In genomic region chr14:105491366-105492006, GRCh38 we compare ENCODE assay signal across 7 cellular contexts. TPM values are rescaled to one million over a fixed set of nuclear protein-coding genes. Genes with fewer than 3 reads are reported as not detected.
DNase-seq lines count a peak whose midpoint lies in the region; ATAC-seq and TF ChIP-seq lines count a peak whose summit lies in the region.

No MANE protein-coding gene starts in this region.

- H3K9me2 ChIP-seq in Karpas-422 (replicated peaks; ENCODE audit: insufficient read depth, low read length) = no peaks in the 10 kb centered on the region

- peaks cover 24% of the 10 kb centered on the region for H4K20me1 ChIP-seq in Karpas-422 (ENCODE audit: insufficient read depth, low read depth, low read length)

- peak; percentile 97 for DNase-seq in Karpas-422
- peak; percentile 86 for DNase-seq in T follicular helper cell (ENCODE audit: low read depth)
- DNase-seq in adrenal gland = peak; percentile 49 to 82 (median 68)
- DNase-seq in hepatic stellate cell (ENCODE audit: low spot score) = peak; percentile 64
- no peak for DNase-seq in cortex of kidney (lab: John Stamatoyannopoulos, UW)

- H3K79me2 ChIP-seq in Karpas-422 (ENCODE audit: low read length) = peaks cover 8% of the 10 kb centered on the region

- peak; percentile 24 to 29 for TF ChIP-seq POLR2A in adrenal gland (IDR thresholded peaks at IDR 0.05)

- H3K27ac ChIP-seq in Karpas-422 (ENCODE audit: low read length) (peak overlapping the region; percentile 67), adrenal gland (peak overlapping the region in 4 of 5 donors; percentile 63 to 77 (median 70)), skeletal muscle tissue (ENCODE audit: low read depth, low read length) (peak overlapping the region; percentile 72)

- peak overlapping the region; percentile 64; the same call in 1 of the 2 replicates for H2AFZ ChIP-seq in Karpas-422 (ENCODE audit: low read length)

- H3K4me1 ChIP-seq in Karpas-422 (ENCODE audit: low read length) = peaks cover 46% of the 10 kb centered on the region
- peaks cover 7 to 24% of the 10 kb centered on the region in 2 donors for H3K4me1 ChIP-seq in adrenal gland (replicated peaks in 1 of 2)
- H3K4me1 ChIP-seq in skeletal muscle tissue (ENCODE audit: control insufficient read depth in 3 of 3, insufficient read depth in 3 of 3, low read length in 3 of 3) = peaks cover 37 to 48% (median 43%) of the 10 kb centered on the region in 3 donors

- 0 to 8% (median 1%) methylated on average over 3 to 53 of the region's 53 CpGs for WGBS in adrenal gland, 4 donors

- peak overlapping the region; percentile 85 for H3K4me2 ChIP-seq in Karpas-422 (ENCODE audit: low read depth, low read length, poor library complexity, severe bottlenecking)

- H3K27me3 ChIP-seq in Karpas-422 (ENCODE audit: low read length) = no peaks in the 10 kb centered on the region
- peaks cover 11% of the 10 kb centered on the region for H3K27me3 ChIP-seq in adrenal gland
- H3K27me3 ChIP-seq in skeletal muscle tissue (ENCODE audit: control insufficient read depth in 3 of 3, insufficient read depth in 3 of 3, low read length in 3 of 3) = peaks cover 0 to 4% (median 3%) of the 10 kb centered on the region in 3 donors

- intact Hi-C loops in adrenal gland (cut with DNase I) = no loop called here

- TF ChIP-seq CTCF in adrenal gland (IDR thresholded peaks at IDR 0.05) = no peak

- no peaks in the 10 kb centered on the region for H3K9me3 ChIP-seq in Karpas-422 (ENCODE audit: low read length)
- H3K9me3 ChIP-seq in adrenal gland (replicated peaks in 1 of 3) = no peaks in the 10 kb centered on the region
- no peaks in the 10 kb centered on the region for H3K9me3 ChIP-seq in skeletal muscle tissue (ENCODE audit: control insufficient read depth in 3 of 3, low read length in 3 of 3)

- H3K36me3 ChIP-seq in Karpas-422 (ENCODE audit: insufficient read depth, low read length) (no peaks in the 10 kb centered on the region), adrenal gland (replicated peaks in 1 of 2) (no peaks in the 10 kb centered on the region), skeletal muscle tissue (ENCODE audit: control insufficient read depth in 3 of 3, insufficient read depth in 3 of 3, low read length in 3 of 3) (no peaks in the 10 kb centered on the region)

- peak; percentile 0 for ATAC-seq in GM18520 (IDR thresholded peaks at IDR 0.05; ENCODE audit: unreplicated experiment)

- H3K4me3 ChIP-seq in Karpas-422 (ENCODE audit: low read length) = peak overlapping the region; percentile 87
- H3K4me3 ChIP-seq in adrenal gland = peak overlapping the region in 2 of 4 donors; percentile 29 to 46
- peak overlapping the region; percentile 62 to 73 (median 67) for H3K4me3 ChIP-seq in skeletal muscle tissue (ENCODE audit: low read length in 3 of 3)

- H3K9ac ChIP-seq in Karpas-422 (ENCODE audit: low read length) (peak overlapping the region; percentile 85), skeletal muscle tissue (ENCODE audit: low read depth in 1 of 3, low read length in 3 of 3) (peak overlapping the region in 2 of 3 donors; percentile 54 to 74)

RNA-seq across cellular contexts. Expression of gene TEDC1, which starts 0.4 kb away (rescaled TPM):
- total RNA-seq in Karpas-422 (2014; rRNA removed; shearing (Covaris generic); ENCODE audit: low replicate concordance) = 9.8 and 35.6 TPM in 2 replicates
- 1 to 10 TPM; 1.4 to 6.2 (median 3.4) TPM for total RNA-seq in adrenal gland
- 10 to 100 TPM in 2 of 3 donors, under 1 TPM in 1; 0.24 to 19.1 (median 12.7) TPM for polyA plus RNA-seq in adrenal gland
- total RNA-seq in skeletal muscle tissue = 2.1 TPM

RNA-seq across cellular contexts. Expression of gene CRIP1, which starts 4.8 kb away (rescaled TPM):
- 140 and 285 TPM in 2 replicates for total RNA-seq in Karpas-422 (2014; rRNA removed; shearing (Covaris generic); ENCODE audit: low replicate concordance)
- total RNA-seq in adrenal gland (10 to 100 TPM in 3 of 8 donors, 1 to 10 TPM in 5; 1.9 to 20.0 (median 9.3) TPM), skeletal muscle tissue (5.2 TPM)
- 100 to 1,000 TPM in 1 of 3 donors, 10 to 100 TPM in 1, 1 to 10 TPM in 1; 5.9 to 157 (median 80.3) TPM for polyA plus RNA-seq in adrenal gland

RNA-seq across cellular contexts. Expression of gene CRIP2, which starts 16.9 kb away (rescaled TPM):
- total RNA-seq in Karpas-422 (2014; rRNA removed; shearing (Covaris generic); ENCODE audit: low replicate concordance) = 0.45 TPM in 1 of 2 replicates, not detected in the other
- total RNA-seq in adrenal gland = 10 to 100 TPM; 36.4 to 90.6 (median 56.4) TPM
- 100 to 1,000 TPM in 2 of 3 donors, 1 to 10 TPM in 1; 5.9 to 193 (median 141) TPM for polyA plus RNA-seq in adrenal gland
- total RNA-seq in skeletal muscle tissue = 77.8 TPM

RNA-seq across cellular contexts. Expression of gene TMEM121, which starts 34.9 kb away (rescaled TPM):
- total RNA-seq in Karpas-422 (2014; rRNA removed; shearing (Covaris generic); ENCODE audit: low replicate concordance) = 0.18 TPM in 1 of 2 replicates, not detected in the other
- total RNA-seq in adrenal gland (10 to 100 TPM in 1 of 8 donors, 1 to 10 TPM in 7; 1.1 to 12.1 (median 1.5) TPM), skeletal muscle tissue (3.1 TPM)
- 1 to 10 TPM in 2 of 3 donors, not detected in 1; 1.9 to 2.0 TPM for polyA plus RNA-seq in adrenal gland

Comparison
In these comparisons a context has a peak if more than half of its experiments do, and no peak if none do; other contexts are left out.
1. RNA of gene CRIP2, which starts 16.9 kb away (total RNA-seq): 77.8 TPM in skeletal muscle tissue (single experiment) and 36.4 to 90.6 TPM in adrenal gland; 0.45 TPM in Karpas-422; every median in the first group is over 10 times any median in the second.
2. Peak in every context shown above with its lines, with median percentiles within 50 percentile points of each other: H3K27ac ChIP-seq.